22 cellular contexts compared by ENCODE assay signal in the genomic region with DNA sequence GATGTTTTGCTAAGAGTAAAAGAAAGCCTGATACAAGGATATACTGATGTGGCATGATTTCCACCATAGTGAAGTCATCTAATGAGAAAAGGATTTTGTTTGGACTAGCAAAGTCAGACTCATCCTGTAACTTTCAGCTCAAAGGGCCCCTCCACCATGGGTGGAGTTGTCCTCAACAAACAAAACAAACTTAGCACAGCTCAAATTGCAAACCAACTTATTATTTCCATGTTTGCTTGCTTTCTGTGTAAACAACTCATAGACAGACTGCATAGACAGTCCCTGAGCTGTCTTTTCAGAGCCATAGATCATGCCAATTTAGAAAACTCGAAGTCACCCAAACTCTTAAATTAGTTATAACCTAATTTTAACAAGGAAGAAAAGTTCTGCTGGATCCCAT.
A peak's percentile ranks its signal among the peaks of the same experiment; 100 is the strongest.
DNase-seq lines count a peak whose midpoint lies in the region; ATAC-seq, FAIRE-seq and TF ChIP-seq lines count a peak whose summit lies in the region.
"Had no signal": no experiment of that assay in that cellular context is flagged by ENCODE, and none has a peak within 500 bp of the region (broad histone marks: within the 10 kb centered on the region; RNA-seq: fewer than 3 reads in every experiment).

No MANE protein-coding gene starts in this region.

- intact Hi-C loops in gastrocnemius medialis (cut with DNase I; ENCODE audit: low total_unique reads) = no loop called here

- H3K27ac ChIP-seq in 22Rv1 (peak overlapping the region; percentile 86), gastrocnemius medialis (no peak overlapping the region)
- H3K27ac ChIP-seq: coronary artery, upper lobe of right lung had no signal

- in situ Hi-C loops in gastrocnemius medialis (cut with MboI; ENCODE audit: low sequenced_read_pairs in 4 of 4) = no loop called here

- no peak for ATAC-seq in activated naive CD8-positive, alpha-beta T cell treated with anti-CD3 and anti-CD28 coated beads, Interleukin-2, amount 50 U/mL, for 24 hours
- ATAC-seq in gastrocnemius medialis = no peak
- ATAC-seq: activated CD8-positive, alpha-beta T cell treated with anti-CD3 and anti-CD28 coated beads for 36 hours; left lobe of liver; naive thymus-derived CD8-positive, alpha-beta T cell; sciatic nerve; upper lobe of right lung had no signal

- no peaks in the 10 kb centered on the region for H3K36me3 ChIP-seq in gastrocnemius medialis
- H3K36me3 ChIP-seq: upper lobe of right lung had no signal

- no peak overlapping the region for H3K4me3 Mint-ChIP-seq in activated naive CD8-positive, alpha-beta T cell treated with anti-CD3 and anti-CD28 coated beads, Interleukin-2, amount 50 U/mL, for 24 hours
- H3K4me3 Mint-ChIP-seq: activated CD8-positive, alpha-beta T cell treated with anti-CD3 and anti-CD28 coated beads for 36 hours; CD4-positive, CD25-positive, alpha-beta regulatory T cell; endodermal cell; mesothelial cell of epicardium; naive thymus-derived CD8-positive, alpha-beta T cell had no signal

- no peak for FAIRE-seq in GM12892 (lab: Jason Lieb, UNC)

- H3K4me3 ChIP-seq in fibroblast of mammary gland (ENCODE audit: control insufficient read depth, low read depth, low read length) (no peak overlapping the region), gastrocnemius medialis (no peak overlapping the region)
- H3K4me3 ChIP-seq: coronary artery, upper lobe of right lung had no signal

- H3K27me3 ChIP-seq in gastrocnemius medialis = no peaks in the 10 kb centered on the region
- H3K27me3 ChIP-seq: upper lobe of right lung had no signal

- H3K4me1 Mint-ChIP-seq in activated naive CD8-positive, alpha-beta T cell treated with anti-CD3 and anti-CD28 coated beads, Interleukin-2, amount 50 U/mL, for 24 hours = no peaks in the 10 kb centered on the region
- H3K4me1 Mint-ChIP-seq: CD4-positive, CD25-positive, alpha-beta regulatory T cell had no signal

- H3K36me3 Mint-ChIP-seq in activated naive CD8-positive, alpha-beta T cell treated with anti-CD3 and anti-CD28 coated beads, Interleukin-2, amount 50 U/mL, for 24 hours (ENCODE audit: low read depth) = peaks cover 2% of the 10 kb centered on the region
- H3K36me3 Mint-ChIP-seq: CD4-positive, CD25-positive, alpha-beta regulatory T cell; mesothelial cell of epicardium; naive thymus-derived CD8-positive, alpha-beta T cell had no signal

- no peak for TF ChIP-seq CTCF in 22Rv1 (IDR thresholded peaks at IDR 0.05)
- TF ChIP-seq CTCF in fibroblast of mammary gland (conservative IDR thresholded peaks at IDR 0.05; ENCODE audit: control insufficient read depth, insufficient read depth, low read depth, low read length) = no peak
- TF ChIP-seq CTCF in gastrocnemius medialis (IDR thresholded peaks at IDR 0.05 in 4 of 5, conservative IDR thresholded peaks at IDR 0.05 in 1 of 5) = no peak

- no peak for TF ChIP-seq POLR2A in GM12892 (IDR thresholded peaks at IDR 0.05; ENCODE audit: low read depth, low read length)
- no peak for TF ChIP-seq POLR2A in gastrocnemius medialis (IDR thresholded peaks at IDR 0.05)

- no peaks in the 10 kb centered on the region for H3K4me1 ChIP-seq in gastrocnemius medialis

- H3K9me3 Mint-ChIP-seq in activated naive CD8-positive, alpha-beta T cell treated with anti-CD3 and anti-CD28 coated beads, Interleukin-2, amount 50 U/mL, for 24 hours = no peaks in the 10 kb centered on the region
- H3K9me3 Mint-ChIP-seq: activated CD8-positive, alpha-beta T cell treated with anti-CD3 and anti-CD28 coated beads for 36 hours; CD4-positive, CD25-positive, alpha-beta regulatory T cell; endodermal cell; mesothelial cell of epicardium; naive thymus-derived CD8-positive, alpha-beta T cell had no signal

- no peak overlapping the region for H3K27ac Mint-ChIP-seq in activated naive CD8-positive, alpha-beta T cell treated with anti-CD3 and anti-CD28 coated beads, Interleukin-2, amount 50 U/mL, for 24 hours
- H3K27ac Mint-ChIP-seq: activated CD8-positive, alpha-beta T cell treated with anti-CD3 and anti-CD28 coated beads for 36 hours; CD4-positive, CD25-positive, alpha-beta regulatory T cell; endodermal cell; mesothelial cell of epicardium had no signal

- H3K27me3 Mint-ChIP-seq in activated naive CD8-positive, alpha-beta T cell treated with anti-CD3 and anti-CD28 coated beads, Interleukin-2, amount 50 U/mL, for 24 hours = no peaks in the 10 kb centered on the region
- H3K27me3 Mint-ChIP-seq: activated CD8-positive, alpha-beta T cell treated with anti-CD3 and anti-CD28 coated beads for 36 hours; CD4-positive, CD25-positive, alpha-beta regulatory T cell; naive thymus-derived CD8-positive, alpha-beta T cell had no signal

- H3K9me3 ChIP-seq in gastrocnemius medialis = no peaks in the 10 kb centered on the region
- H3K9me3 ChIP-seq: upper lobe of right lung had no signal

- DNase-seq in DMS53 (lab: John Stamatoyannopoulos, UW) (peak; percentile 72), NCI-H748 (lab: John Stamatoyannopoulos, UW; ENCODE audit: unreplicated experiment) (peak; percentile 50), fibroblast of mammary gland (ENCODE audit: low read depth) (peak; percentile 32), GM12892 (ENCODE audit: insufficient read length) (no peak), gastrocnemius medialis (no peak)
- DNase-seq in activated naive CD8-positive, alpha-beta T cell treated with anti-CD3 and anti-CD28 coated beads, Interleukin-2, amount 50 U/mL, for 24 hours = no peak
- DNase-seq: activated CD8-positive, alpha-beta T cell treated with anti-CD3 and anti-CD28 coated beads for 36 hours; activated gamma-delta T cell treated with Interleukin-2 at 50 U/mL for 16 hours; activated T-cell treated with anti-CD3 and anti-CD28 coated beads for 4 hours; amniotic stem cell; CD4-positive, CD25-positive, alpha-beta regulatory T cell; DMS 273 treated with DMSO at 0.1 percent for 48 hours; endodermal cell; GF-D8; naive thymus-derived CD8-positive, alpha-beta T cell; NCI-H1930; upper lobe of right lung had no signal

Comparison
In these comparisons a context has a peak if more than half of its experiments do, and no peak if none do; other contexts are left out.
1. DNase-seq: peak in DMS53 (single experiment), NCI-H748 (single experiment) and fibroblast of mammary gland (single experiment); none in GM12892 (single experiment), activated naive CD8-positive, alpha-beta T cell treated with anti-CD3 and anti-CD28 coated beads, Interleukin-2, amount 50 U/mL, for 24 hours (single experiment) and gastrocnemius medialis (0 of 2).